Comparison of ENCODE assay signal across 8 cellular contexts in the genomic region with DNA sequence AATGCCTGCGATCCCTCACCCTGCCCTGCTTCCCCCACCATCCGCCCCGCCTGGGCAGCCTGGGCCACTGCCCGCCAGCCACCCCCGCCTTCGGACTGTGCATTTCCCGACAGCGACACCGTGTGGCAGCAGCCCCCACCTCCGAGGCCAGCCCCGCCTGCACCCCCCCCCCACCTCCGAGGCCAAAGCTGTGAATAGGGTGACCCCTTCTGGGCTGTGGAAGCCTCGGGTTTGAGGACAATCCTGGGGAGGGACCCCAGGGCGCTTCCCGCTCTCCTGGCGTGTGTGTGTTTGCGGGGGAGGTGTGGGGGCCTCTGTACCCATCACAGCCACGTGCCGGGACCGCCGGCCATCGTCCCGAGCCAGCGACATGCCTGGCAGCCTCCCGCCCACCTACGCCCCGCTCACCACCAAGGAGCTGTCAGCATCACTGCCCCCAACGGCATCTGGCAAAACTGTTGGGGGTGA. TPM values are rescaled to one million over a fixed set of nuclear protein-coding genes. Genes with fewer than 3 reads are reported as not detected.
DNase-seq lines count a peak whose midpoint lies in the region; ATAC-seq and TF ChIP-seq lines count a peak whose summit lies in the region.

No MANE protein-coding gene starts in this region.

- H3K9me3 Mint-ChIP-seq in WTC11 (no peaks in the 10 kb centered on the region), immature natural killer cell (no peaks in the 10 kb centered on the region)

- H3K4me1 Mint-ChIP-seq in WTC11 (peaks cover 3% of the 10 kb centered on the region; the same call in 1 of the 2 replicates), immature natural killer cell (no peaks in the 10 kb centered on the region)

- DNase-seq in AG08395 (ENCODE audit: low spot score) (peak; percentile 90), NCI-H2107 (lab: John Stamatoyannopoulos, UW) (peak; percentile 46), WTC11 (ENCODE audit: low spot score) (peak; percentile 94), T47D (ENCODE audit: low read depth in 1 of 2, low spot score in 1 of 2) (peak; percentile 73 to 81), immature natural killer cell (peak; percentile 82 to 84 (median 84)), smooth muscle cell of the brain vasculature (ENCODE audit: low read depth, low spot score) (peak; percentile 64)

- H3K36me3 Mint-ChIP-seq in WTC11, result no peaks in the 10 kb centered on the region
- H3K36me3 Mint-ChIP-seq in immature natural killer cell, result no peaks in the 10 kb centered on the region

- CTCF ChIA-PET in WTC11 (lab: Charles Lee), result interaction anchor here (0.6 to 9.2 kb wide), 46 partner anchors 16 to 785 kb away, joined by 3 to 179 read pairs (median 5); a partner anchor contains a TSS

- in situ Hi-C loops in T47D (cut with HindIII; ENCODE audit: low pct_unique_long_range_greater_than_20kb, low sequenced_read_pairs), result no loop called here

- no peaks in the 10 kb centered on the region for H3K27me3 Mint-ChIP-seq in WTC11 (ENCODE audit: low read depth)
- H3K27me3 Mint-ChIP-seq in immature natural killer cell (ENCODE audit: low read depth in 3 of 3), result peaks cover 0 to 4% (median 0%) of the 10 kb centered on the region in 3 donors

- TF ChIP-seq CTCF in WTC11 (IDR thresholded peaks at IDR 0.05), result peak; percentile 49; the same call in 1 of the 2 replicates

- ATAC-seq in GM19025 (IDR thresholded peaks at IDR 0.05; ENCODE audit: low read depth, unreplicated experiment), result peak; percentile 54
- peak; percentile 86 for ATAC-seq in WTC11
- no peak for ATAC-seq in GM19023 (IDR thresholded peaks at IDR 0.05; ENCODE audit: unreplicated experiment)

- H3K27ac Mint-ChIP-seq in WTC11 (no peak overlapping the region), immature natural killer cell (no peak overlapping the region)

- POLR2A ChIA-PET in WTC11 (lab: Charles Lee), result interaction anchor here (0.6 kb wide), 1 partner anchor 308 kb away, joined by 5 read pairs; no protein-coding TSS in a partner anchor

- H3K4me3 Mint-ChIP-seq in WTC11 (no peak overlapping the region), immature natural killer cell (no peak overlapping the region)

TF ChIP-seq in WTC11, 78 proteins besides CTCF, POLR2A, EP300 and RAD21 (continues in another document):
- no peak for TF ChIP-seq JUN (CRISPR knock-in tag; IDR thresholded peaks at IDR 0.05)
- no peak for TF ChIP-seq JAZF1 (CRISPR knock-in tag; IDR thresholded peaks at IDR 0.05)
- no peak for TF ChIP-seq ATF1 (CRISPR knock-in tag; IDR thresholded peaks at IDR 0.05)
- TF ChIP-seq RELA (CRISPR knock-in tag; IDR thresholded peaks at IDR 0.05; ENCODE audit: borderline replicate concordance), result no peak
- TF ChIP-seq, protein P1, sequence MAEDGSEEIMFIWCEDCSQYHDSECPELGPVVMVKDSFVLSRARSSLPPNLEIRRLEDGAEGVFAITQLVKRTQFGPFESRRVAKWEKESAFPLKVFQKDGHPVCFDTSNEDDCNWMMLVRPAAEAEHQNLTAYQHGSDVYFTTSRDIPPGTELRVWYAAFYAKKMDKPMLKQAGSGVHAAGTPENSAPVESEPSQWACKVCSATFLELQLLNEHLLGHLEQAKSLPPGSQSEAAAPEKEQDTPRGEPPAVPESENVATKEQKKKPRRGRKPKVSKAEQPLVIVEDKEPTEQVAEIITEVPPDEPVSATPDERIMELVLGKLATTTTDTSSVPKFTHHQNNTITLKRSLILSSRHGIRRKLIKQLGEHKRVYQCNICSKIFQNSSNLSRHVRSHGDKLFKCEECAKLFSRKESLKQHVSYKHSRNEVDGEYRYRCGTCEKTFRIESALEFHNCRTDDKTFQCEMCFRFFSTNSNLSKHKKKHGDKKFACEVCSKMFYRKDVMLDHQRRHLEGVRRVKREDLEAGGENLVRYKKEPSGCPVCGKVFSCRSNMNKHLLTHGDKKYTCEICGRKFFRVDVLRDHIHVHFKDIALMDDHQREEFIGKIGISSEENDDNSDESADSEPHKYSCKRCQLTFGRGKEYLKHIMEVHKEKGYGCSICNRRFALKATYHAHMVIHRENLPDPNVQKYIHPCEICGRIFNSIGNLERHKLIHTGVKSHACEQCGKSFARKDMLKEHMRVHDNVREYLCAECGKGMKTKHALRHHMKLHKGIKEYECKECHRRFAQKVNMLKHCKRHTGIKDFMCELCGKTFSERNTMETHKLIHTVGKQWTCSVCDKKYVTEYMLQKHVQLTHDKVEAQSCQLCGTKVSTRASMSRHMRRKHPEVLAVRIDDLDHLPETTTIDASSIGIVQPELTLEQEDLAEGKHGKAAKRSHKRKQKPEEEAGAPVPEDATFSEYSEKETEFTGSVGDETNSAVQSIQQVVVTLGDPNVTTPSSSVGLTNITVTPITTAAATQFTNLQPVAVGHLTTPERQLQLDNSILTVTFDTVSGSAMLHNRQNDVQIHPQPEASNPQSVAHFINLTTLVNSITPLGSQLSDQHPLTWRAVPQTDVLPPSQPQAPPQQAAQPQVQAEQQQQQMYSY (CRISPR knock-in tag; IDR thresholded peaks at IDR 0.05), result no peak
- TF ChIP-seq, protein P2, sequence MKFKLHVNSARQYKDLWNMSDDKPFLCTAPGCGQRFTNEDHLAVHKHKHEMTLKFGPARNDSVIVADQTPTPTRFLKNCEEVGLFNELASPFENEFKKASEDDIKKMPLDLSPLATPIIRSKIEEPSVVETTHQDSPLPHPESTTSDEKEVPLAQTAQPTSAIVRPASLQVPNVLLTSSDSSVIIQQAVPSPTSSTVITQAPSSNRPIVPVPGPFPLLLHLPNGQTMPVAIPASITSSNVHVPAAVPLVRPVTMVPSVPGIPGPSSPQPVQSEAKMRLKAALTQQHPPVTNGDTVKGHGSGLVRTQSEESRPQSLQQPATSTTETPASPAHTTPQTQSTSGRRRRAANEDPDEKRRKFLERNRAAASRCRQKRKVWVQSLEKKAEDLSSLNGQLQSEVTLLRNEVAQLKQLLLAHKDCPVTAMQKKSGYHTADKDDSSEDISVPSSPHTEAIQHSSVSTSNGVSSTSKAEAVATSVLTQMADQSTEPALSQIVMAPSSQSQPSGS (CRISPR knock-in tag; IDR thresholded peaks at IDR 0.05; ENCODE audit: borderline replicate concordance, low read depth), result no peak
- TF ChIP-seq TEAD1 (CRISPR knock-in tag; IDR thresholded peaks at IDR 0.05), result no peak
- TF ChIP-seq GTF2I (CRISPR knock-in tag; conservative IDR thresholded peaks at IDR 0.05), result no peak
- TF ChIP-seq, protein P3, sequence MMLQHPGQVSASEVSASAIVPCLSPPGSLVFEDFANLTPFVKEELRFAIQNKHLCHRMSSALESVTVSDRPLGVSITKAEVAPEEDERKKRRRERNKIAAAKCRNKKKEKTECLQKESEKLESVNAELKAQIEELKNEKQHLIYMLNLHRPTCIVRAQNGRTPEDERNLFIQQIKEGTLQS (CRISPR knock-in tag; conservative IDR thresholded peaks at IDR 0.05), result no peak
- TF ChIP-seq NR2C2 (CRISPR knock-in tag; IDR thresholded peaks at IDR 0.05), result no peak
- TF ChIP-seq FOXP1 (CRISPR knock-in tag; IDR thresholded peaks at IDR 0.05; ENCODE audit: borderline replicate concordance), result no peak
- TF ChIP-seq MXD4 (CRISPR knock-in tag; IDR thresholded peaks at IDR 0.05; ENCODE audit: borderline replicate concordance), result no peak
- TF ChIP-seq ZNF396 (CRISPR knock-in tag; IDR thresholded peaks at IDR 0.05; ENCODE audit: borderline replicate concordance), result no peak
- TF ChIP-seq, protein P4, sequence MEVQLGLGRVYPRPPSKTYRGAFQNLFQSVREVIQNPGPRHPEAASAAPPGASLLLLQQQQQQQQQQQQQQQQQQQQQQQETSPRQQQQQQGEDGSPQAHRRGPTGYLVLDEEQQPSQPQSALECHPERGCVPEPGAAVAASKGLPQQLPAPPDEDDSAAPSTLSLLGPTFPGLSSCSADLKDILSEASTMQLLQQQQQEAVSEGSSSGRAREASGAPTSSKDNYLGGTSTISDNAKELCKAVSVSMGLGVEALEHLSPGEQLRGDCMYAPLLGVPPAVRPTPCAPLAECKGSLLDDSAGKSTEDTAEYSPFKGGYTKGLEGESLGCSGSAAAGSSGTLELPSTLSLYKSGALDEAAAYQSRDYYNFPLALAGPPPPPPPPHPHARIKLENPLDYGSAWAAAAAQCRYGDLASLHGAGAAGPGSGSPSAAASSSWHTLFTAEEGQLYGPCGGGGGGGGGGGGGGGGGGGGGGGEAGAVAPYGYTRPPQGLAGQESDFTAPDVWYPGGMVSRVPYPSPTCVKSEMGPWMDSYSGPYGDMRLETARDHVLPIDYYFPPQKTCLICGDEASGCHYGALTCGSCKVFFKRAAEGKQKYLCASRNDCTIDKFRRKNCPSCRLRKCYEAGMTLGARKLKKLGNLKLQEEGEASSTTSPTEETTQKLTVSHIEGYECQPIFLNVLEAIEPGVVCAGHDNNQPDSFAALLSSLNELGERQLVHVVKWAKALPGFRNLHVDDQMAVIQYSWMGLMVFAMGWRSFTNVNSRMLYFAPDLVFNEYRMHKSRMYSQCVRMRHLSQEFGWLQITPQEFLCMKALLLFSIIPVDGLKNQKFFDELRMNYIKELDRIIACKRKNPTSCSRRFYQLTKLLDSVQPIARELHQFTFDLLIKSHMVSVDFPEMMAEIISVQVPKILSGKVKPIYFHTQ (CRISPR knock-in tag; IDR thresholded peaks at IDR 0.05), result no peak
- no peak for TF ChIP-seq ZNF317 (CRISPR knock-in tag; IDR thresholded peaks at IDR 0.05; ENCODE audit: borderline replicate concordance, low read depth)
- no peak for TF ChIP-seq ZNF138 (CRISPR knock-in tag; conservative IDR thresholded peaks at IDR 0.05)
- TF ChIP-seq CBFB (CRISPR knock-in tag; IDR thresholded peaks at IDR 0.05; ENCODE audit: low read depth), result no peak
- no peak for TF ChIP-seq MYBL2 (CRISPR knock-in tag; IDR thresholded peaks at IDR 0.05)
- peak; percentile 81 for TF ChIP-seq ZNF423 (CRISPR knock-in tag; IDR thresholded peaks at IDR 0.05)
- TF ChIP-seq GRHL2 (CRISPR knock-in tag; IDR thresholded peaks at IDR 0.05; ENCODE audit: insufficient replicate concordance, severe bottlenecking), result no peak
- no peak for TF ChIP-seq TEAD4 (CRISPR knock-in tag; IDR thresholded peaks at IDR 0.05)
- TF ChIP-seq, protein P5, sequence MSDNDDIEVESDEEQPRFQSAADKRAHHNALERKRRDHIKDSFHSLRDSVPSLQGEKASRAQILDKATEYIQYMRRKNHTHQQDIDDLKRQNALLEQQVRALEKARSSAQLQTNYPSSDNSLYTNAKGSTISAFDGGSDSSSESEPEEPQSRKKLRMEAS (CRISPR knock-in tag; IDR thresholded peaks at IDR 0.05), result no peak; the same call in 1 of the 2 replicates
- no peak for TF ChIP-seq NR1H2 (CRISPR knock-in tag; IDR thresholded peaks at IDR 0.05)
- TF ChIP-seq ZBTB21 (CRISPR knock-in tag; IDR thresholded peaks at IDR 0.05; ENCODE audit: borderline replicate concordance), result 0 out of 2 replicates have a peak, but pooled peaks have one; percentile 24
- no peak for TF ChIP-seq SMAD4 (CRISPR knock-in tag; IDR thresholded peaks at IDR 0.05)

RNA-seq across cellular contexts. Expression of a gene that starts 33.8 kb away (rescaled TPM):
- 8.5 to 10.1 TPM (median 9.3 TPM) in 3 replicates for total RNA-seq in WTC11 (2021)
- 1 to 10 TPM; 3.4 to 8.0 (median 6.1) TPM for polyA plus RNA-seq in immature natural killer cell
